In the genomic region with DNA sequence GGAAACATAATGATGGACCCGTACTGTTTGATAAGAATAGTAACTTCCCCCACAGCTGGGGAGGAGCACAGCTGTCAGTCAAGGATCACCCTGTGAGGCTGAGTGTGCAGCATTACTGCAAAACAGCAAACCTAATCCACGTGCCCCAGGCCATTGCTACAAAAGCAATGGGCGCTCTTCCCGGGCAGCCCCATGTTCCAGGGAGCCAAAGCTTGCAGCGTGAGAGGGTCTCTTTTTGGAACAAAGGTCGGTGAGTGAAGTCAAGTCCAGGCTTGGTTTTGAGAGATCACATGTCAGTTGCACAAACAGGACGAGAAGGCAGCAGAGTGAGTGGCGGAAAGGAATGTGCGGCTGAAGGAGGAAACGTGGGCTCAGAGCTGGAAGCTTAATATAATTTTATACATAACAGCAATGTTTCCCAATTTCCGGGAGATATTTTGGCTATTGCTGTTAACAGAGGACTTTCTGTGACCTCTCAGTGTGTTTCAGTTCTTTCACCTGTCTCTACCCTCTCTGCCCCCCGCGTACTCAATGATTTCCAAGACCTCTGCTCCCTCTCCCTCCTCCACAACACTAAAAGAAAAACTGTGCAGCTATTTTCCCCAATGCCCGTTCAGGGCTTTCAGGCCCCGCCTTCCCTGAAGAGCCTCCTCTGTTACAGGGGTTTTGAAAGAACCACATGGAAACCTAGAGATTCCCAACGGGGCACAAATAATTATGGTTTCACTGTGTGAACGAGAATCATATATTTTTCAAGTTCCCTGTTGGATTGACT, we compare ENCODE assay signal across 9 cellular contexts.
DNase-seq lines count a peak whose midpoint lies in the region; ATAC-seq and TF ChIP-seq lines count a peak whose summit lies in the region.
"Had no signal": no experiment of that assay in that cellular context is flagged by ENCODE, and none has a peak within 500 bp of the region (broad histone marks: within the 10 kb centered on the region; RNA-seq: fewer than 3 reads in every experiment).

No MANE protein-coding gene starts in this region.

- peaks cover 38% of the 10 kb centered on the region for H3K27me3 Mint-ChIP-seq in T-helper 1 cell treated with Interleukin-12 subunit alpha and Interleukin-12 subunit beta and Interleukin-4 antibody, amounts not matched to agents 30 μg/mL and 1 μg/mL, for 36 hours (ENCODE audit: low read depth)
- peaks cover 18% of the 10 kb centered on the region for H3K27me3 Mint-ChIP-seq in T-helper 2 cell treated with Interferon-gamma antibody and Interleukin-4, amounts not matched to agents 5 μg/mL and 100 μg/mL, for 36 hours (ENCODE audit: low read depth)

- H3K27me3 ChIP-seq in tibial artery (no peaks in the 10 kb centered on the region), transverse colon (no peaks in the 10 kb centered on the region)

- peak overlapping the region; percentile 13 to 14 for H3K4me3 ChIP-seq in tibial artery
- H3K4me3 ChIP-seq in transverse colon, result no peak overlapping the region

- in situ Hi-C loops in transverse colon (cut with MboI; ENCODE audit: low pct_ligation_motif_present in 1 of 4, low pct_unique_long_range_greater_than_20kb in 1 of 4, low sequenced_read_pairs in 3 of 4), result no loop called here

- peak overlapping the region; percentile 33 to 44 for H3K27ac ChIP-seq in tibial artery
- H3K27ac ChIP-seq in transverse colon, result no peak overlapping the region

- H3K36me3 Mint-ChIP-seq in T-helper 1 cell treated with Interleukin-12 subunit alpha and Interleukin-12 subunit beta and Interleukin-4 antibody, amounts not matched to agents 30 μg/mL and 1 μg/mL, for 36 hours (ENCODE audit: low read depth), result no peaks in the 10 kb centered on the region
- no peaks in the 10 kb centered on the region for H3K36me3 Mint-ChIP-seq in T-helper 2 cell treated with Interferon-gamma antibody and Interleukin-4, amounts not matched to agents 5 μg/mL and 100 μg/mL, for 36 hours (ENCODE audit: low read depth)
- H3K36me3 Mint-ChIP-seq: activated naive CD4-positive, alpha-beta T cell treated with anti-CD3 and anti-CD28 coated beads, Interleukin-2, amount 50 U/mL, for 24 hours had no signal

- H3K9me3 Mint-ChIP-seq in T-helper 1 cell treated with Interleukin-12 subunit alpha and Interleukin-12 subunit beta and Interleukin-4 antibody, amounts not matched to agents 30 μg/mL and 1 μg/mL, for 36 hours, result no peaks in the 10 kb centered on the region
- peaks cover 3% of the 10 kb centered on the region for H3K9me3 Mint-ChIP-seq in T-helper 2 cell treated with Interferon-gamma antibody and Interleukin-4, amounts not matched to agents 5 μg/mL and 100 μg/mL, for 36 hours
- H3K9me3 Mint-ChIP-seq: activated naive CD4-positive, alpha-beta T cell treated with anti-CD3 and anti-CD28 coated beads, Interleukin-2, amount 50 U/mL, for 24 hours had no signal

- H3K9me3 ChIP-seq in tibial artery (no peaks in the 10 kb centered on the region), transverse colon (no peaks in the 10 kb centered on the region)

- no peak for ATAC-seq in HG02642 (IDR thresholded peaks at IDR 0.05; ENCODE audit: poor library complexity, unreplicated experiment)

- H3K4me1 ChIP-seq in tibial artery (peaks cover 0 to 21% (median 5%) of the 10 kb centered on the region in 4 donors), transverse colon (no peaks in the 10 kb centered on the region)

- WGBS in transverse colon (ENCODE audit: low coverage in 1 of 2), 2 donors, result 36 to 45% methylated on average over 9 to 17 of the region's 17 CpGs

- peaks cover 4% of the 10 kb centered on the region for H3K4me1 Mint-ChIP-seq in T-helper 1 cell treated with Interleukin-12 subunit alpha and Interleukin-12 subunit beta and Interleukin-4 antibody, amounts not matched to agents 30 μg/mL and 1 μg/mL, for 36 hours (ENCODE audit: low read depth)
- H3K4me1 Mint-ChIP-seq in T-helper 2 cell treated with Interferon-gamma antibody and Interleukin-4, amounts not matched to agents 5 μg/mL and 100 μg/mL, for 36 hours (ENCODE audit: low read depth), result peaks cover 14% of the 10 kb centered on the region

- no peak for TF ChIP-seq EP300 in transverse colon (IDR thresholded peaks at IDR 0.05; ENCODE audit: low read depth)

- H3K4me3 Mint-ChIP-seq in T-helper 1 cell treated with Interleukin-12 subunit alpha and Interleukin-12 subunit beta and Interleukin-4 antibody, amounts not matched to agents 30 μg/mL and 1 μg/mL, for 36 hours, result peak overlapping the region; percentile 29
- peak overlapping the region; percentile 66 for H3K4me3 Mint-ChIP-seq in T-helper 2 cell treated with Interferon-gamma antibody and Interleukin-4, amounts not matched to agents 5 μg/mL and 100 μg/mL, for 36 hours
- H3K4me3 Mint-ChIP-seq: activated naive CD4-positive, alpha-beta T cell treated with anti-CD3 and anti-CD28 coated beads, Interleukin-2, amount 50 U/mL, for 24 hours had no signal

- intact Hi-C loops in tibial artery (cut with DNase I; ENCODE audit: low total_unique reads) (no loop called here), transverse colon (cut with DNase I; ENCODE audit: low total_unique reads) (no loop called here)

- TF ChIP-seq POLR2A in transverse colon (IDR thresholded peaks at IDR 0.05), result no peak

- H3K27ac Mint-ChIP-seq in T-helper 1 cell treated with Interleukin-12 subunit alpha and Interleukin-12 subunit beta and Interleukin-4 antibody, amounts not matched to agents 30 μg/mL and 1 μg/mL, for 36 hours, result no peak overlapping the region
- H3K27ac Mint-ChIP-seq in T-helper 2 cell treated with Interferon-gamma antibody and Interleukin-4, amounts not matched to agents 5 μg/mL and 100 μg/mL, for 36 hours, result no peak overlapping the region
- H3K27ac Mint-ChIP-seq: activated naive CD4-positive, alpha-beta T cell treated with anti-CD3 and anti-CD28 coated beads, Interleukin-2, amount 50 U/mL, for 24 hours had no signal

- DNase-seq in T-helper 1 cell (no peak), iris pigment epithelial cell (ENCODE audit: low read depth) (peak; percentile 84), tibial artery (peak in 1 of 2 donors; percentile 34), H4 (ENCODE audit: low spot score) (no peak), transverse colon (no peak)
- no peak for DNase-seq in T-helper 2 cell treated with Interferon-gamma antibody and Interleukin-4, amounts not matched to agents 5 μg/mL and 100 μg/mL, for 36 hours (ENCODE audit: low spot score)

- no peaks in the 10 kb centered on the region for H3K36me3 ChIP-seq in tibial artery
- no peaks in the 10 kb centered on the region for H3K36me3 ChIP-seq in transverse colon

- TF ChIP-seq CTCF in tibial artery (IDR thresholded peaks at IDR 0.05), result no peak
- TF ChIP-seq CTCF in transverse colon (IDR thresholded peaks at IDR 0.05), result no peak

Comparison
In these comparisons a context has a peak if more than half of its experiments do, and no peak if none do; other contexts are left out.
1. H3K27ac ChIP-seq: peak in tibial artery (2 of 2); none in transverse colon (0 of 4).
2. H3K4me3 ChIP-seq: peak in tibial artery (2 of 2); none in transverse colon (0 of 4).